Comparison of ENCODE assay signal across 8 cellular contexts in the genomic region with DNA sequence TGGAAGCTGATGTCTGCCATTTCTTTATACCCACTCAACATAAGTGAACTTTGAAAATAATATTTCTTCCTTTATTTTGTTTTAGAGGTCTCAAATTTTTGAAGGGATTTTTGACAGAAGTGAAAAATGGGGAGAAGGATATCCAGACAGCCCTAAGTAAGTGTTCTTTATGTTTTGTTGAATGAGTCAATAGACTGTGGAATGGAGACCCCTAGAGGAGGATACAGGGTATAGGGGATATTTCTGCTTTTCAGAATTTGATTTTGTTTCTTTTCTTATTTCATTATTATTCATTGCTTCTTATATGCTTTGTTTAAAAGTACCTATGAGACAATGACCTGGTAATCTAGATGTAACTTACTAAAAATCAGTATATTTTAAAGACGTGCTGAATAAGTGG. TPM values are rescaled to one million over a fixed set of nuclear protein-coding genes. Genes with fewer than 3 reads are reported as not detected.
DNase-seq lines count a peak whose midpoint lies in the region; ATAC-seq and TF ChIP-seq lines count a peak whose summit lies in the region.

No MANE protein-coding gene starts in this region.

- H3K27me3 Mint-ChIP-seq in endothelial cell (ENCODE audit: unreplicated experiment) (no peaks in the 10 kb centered on the region), naive B cell (no peaks in the 10 kb centered on the region)

- H3K27ac ChIP-seq in Panc1 (ENCODE audit: low read length), result no peak overlapping the region

- DNase-seq in NCI-H510A treated with DMSO at 0.1 percent for 48 hours (lab: John Stamatoyannopoulos, UW), result peak; percentile 22
- DNase-seq in NCI-H510A (lab: John Stamatoyannopoulos, UW), result no peak
- DNase-seq in Panc1 (ENCODE audit: low read depth, low spot score), result peak; percentile 17
- DNase-seq in endothelial cell (ENCODE audit: low spot score), result no peak
- peak; percentile 33 for DNase-seq in naive B cell
- DNase-seq in activated CD4-positive, alpha-beta T cell treated with anti-CD3 and anti-CD28 coated beads for 48 hours, result no peak
- no peak for DNase-seq in activated CD4-positive, alpha-beta T cell treated with anti-CD3 and anti-CD28 coated beads, Interleukin-2, amount 50 U/mL, for 1 hour

- TF ChIP-seq CTCF in Panc1 (IDR thresholded peaks at IDR 0.05) (peak; percentile 44; the same call in 1 of the 2 replicates), endothelial cell (IDR thresholded peaks at IDR 0.05; ENCODE audit: unreplicated experiment) (peak; percentile 33)

- H3K36me3 ChIP-seq in Panc1 (ENCODE audit: control insufficient read depth, insufficient read depth, low read length), result peaks cover 5% of the 10 kb centered on the region

- no peak overlapping the region for H3K4me3 ChIP-seq in Panc1 (ENCODE audit: low read depth in 2 of 2, low read length in 2 of 2)

- CTCF ChIA-PET in Panc1 (lab: Charles Lee), result interaction anchor here (0.6 to 1.5 kb wide), 5 partner anchors 13 to 337 kb away, joined by 3 to 5 read pairs (median 3); no protein-coding TSS in a partner anchor

- no peaks in the 10 kb centered on the region for H3K27me3 ChIP-seq in Panc1 (ENCODE audit: control insufficient read depth, insufficient read depth, low read length)

- H3K4me1 Mint-ChIP-seq in endothelial cell (ENCODE audit: unreplicated experiment), result no peaks in the 10 kb centered on the region
- peaks cover 8 to 20% (median 15%) of the 10 kb centered on the region in 3 donors for H3K4me1 Mint-ChIP-seq in naive B cell

- intact Hi-C loops in Panc1 (cut with micrococcal nuclease; ENCODE audit: unreplicated experiment), result loop anchor here (5.0 kb wide), 2 partner anchors 75 to 115 kb away; a partner anchor contains a TSS

- H3K27ac Mint-ChIP-seq in endothelial cell (ENCODE audit: unreplicated experiment), result no peak overlapping the region
- peak overlapping the region in 1 of 6 donors; percentile 57 for H3K27ac Mint-ChIP-seq in naive B cell

- peaks cover 31% of the 10 kb centered on the region for H3K36me3 Mint-ChIP-seq in endothelial cell (ENCODE audit: low read depth, unreplicated experiment)
- H3K36me3 Mint-ChIP-seq in naive B cell, result peaks cover 0 to 1% of the 10 kb centered on the region in 2 donors

- H3K9me3 ChIP-seq in Panc1 (ENCODE audit: control insufficient read depth, insufficient read depth, low read depth, low read length), result no peaks in the 10 kb centered on the region

- no peak overlapping the region for H3K4me3 Mint-ChIP-seq in endothelial cell (ENCODE audit: unreplicated experiment)
- peak overlapping the region in 1 of 8 donors; percentile 2 for H3K4me3 Mint-ChIP-seq in naive B cell

- no TSS peak for BruUV-seq in Panc1 (replicated peaks; lab: Mats Ljungman, UMichigan)

- POLR2A ChIA-PET in Panc1 (lab: Charles Lee), result no interaction called here

- in situ Hi-C loops in Panc1 (cut with HindIII; ENCODE audit: low pct_unique_long_range_greater_than_20kb, low sequenced_read_pairs), result no loop called here

- H3K9me3 Mint-ChIP-seq in endothelial cell (ENCODE audit: unreplicated experiment) (no peaks in the 10 kb centered on the region), naive B cell (no peaks in the 10 kb centered on the region)

- ATAC-seq in HG03108 (IDR thresholded peaks at IDR 0.05; ENCODE audit: unreplicated experiment), result peak; percentile 46
- ATAC-seq in Panc1, result peak; percentile 85
- ATAC-seq in naive B cell (ENCODE audit: low read depth in 2 of 2), result peak; percentile 62 to 73

- no peaks in the 10 kb centered on the region for H3K4me1 ChIP-seq in Panc1 (ENCODE audit: control insufficient read depth, insufficient read depth, low read length)

RNA-seq across cellular contexts. Expression of a gene that starts 34.4 kb away (rescaled TPM):
- 20.7 TPM for total RNA-seq in Panc1 (2021; ENCODE audit: unreplicated experiment)
- 10.0 TPM for polyA plus RNA-seq in Panc1 (2012; ENCODE audit: insufficient read length)
- 43.8 TPM for total RNA-seq in endothelial cell (ENCODE audit: unreplicated experiment)
- polyA plus RNA-seq in naive B cell (ENCODE audit: low read depth in 6 of 6), result 1 to 10 TPM; 1.1 to 4.1 (median 3.1) TPM

RNA-seq across cellular contexts. Expression of a gene that starts 36.1 kb away (rescaled TPM):
- total RNA-seq in Panc1 (2021; ENCODE audit: unreplicated experiment) (36.0 TPM), endothelial cell (ENCODE audit: unreplicated experiment) (15.1 TPM)
- polyA plus RNA-seq in Panc1 (2012; ENCODE audit: insufficient read length), result 8.9 TPM
- polyA plus RNA-seq in naive B cell (ENCODE audit: low read depth in 6 of 6), result 1 to 10 TPM; 1.5 to 3.3 (median 2.4) TPM

Comparison
In these comparisons a context has a peak if more than half of its experiments do, and no peak if none do; other contexts are left out.
1. DNase-seq: peak in NCI-H510A treated with DMSO at 0.1 percent for 48 hours (single experiment), Panc1 (single experiment) and naive B cell (single experiment); none in NCI-H510A (single experiment), endothelial cell (single experiment), activated CD4-positive, alpha-beta T cell treated with anti-CD3 and anti-CD28 coated beads for 48 hours (single experiment) and activated CD4-positive, alpha-beta T cell treated with anti-CD3 and anti-CD28 coated beads, Interleukin-2, amount 50 U/mL, for 1 hour (single experiment).
2. Peak in every context shown above with its lines, with median percentiles within 50 percentile points of each other: ATAC-seq.